23 cellular contexts compared by ENCODE assay signal in genomic region chr13:88235441-88235840, GRCh38.
DNase-seq lines count a peak whose midpoint lies in the region; ATAC-seq, FAIRE-seq and TF ChIP-seq lines count a peak whose summit lies in the region.
"Had no signal": no experiment of that assay in that cellular context is flagged by ENCODE, and none has a peak within 500 bp of the region (broad histone marks: within the 10 kb centered on the region; RNA-seq: fewer than 3 reads in every experiment).

No MANE protein-coding gene starts in this region.

- CTCF ChIA-PET in WTC11 (lab: Charles Lee) (no interaction called here), Caco-2 (lab: Charles Lee) (no interaction called here)

- ATAC-seq in WTC11 (no peak), GM21423 (IDR thresholded peaks at IDR 0.05; ENCODE audit: unreplicated experiment) (no peak)
- ATAC-seq in stimulated activated memory B cell treated with anti-CD40 and anti-IgM and Interleukin-4, amounts not matched to agents 10 μg/mL and 1 μg/mL and 100 μg/mL, for 72 hours = no peak
- ATAC-seq: CD8-positive, alpha-beta T cell had no signal

- BruUV-seq in Caco-2 (replicated peaks; lab: Mats Ljungman, UMichigan) = no TSS peak

- H3K36me3 ChIP-seq in Karpas-422 (ENCODE audit: insufficient read depth, low read length) = no peaks in the 10 kb centered on the region
- no peaks in the 10 kb centered on the region for H3K36me3 ChIP-seq in Caco-2 (ENCODE audit: control insufficient read depth, insufficient read depth, low read length)
- H3K36me3 ChIP-seq: BLaER1 had no signal

- H3K27ac ChIP-seq in Karpas-422 (ENCODE audit: low read length) = no peak overlapping the region
- H3K27ac ChIP-seq: BLaER1, C4-2B, GM23248 had no signal

- no peaks in the 10 kb centered on the region for H4K20me1 ChIP-seq in Karpas-422 (ENCODE audit: insufficient read depth, low read depth, low read length)
- H4K20me1 ChIP-seq: BLaER1 had no signal

- no peak overlapping the region for H3K4me3 Mint-ChIP-seq in WTC11
- no peak overlapping the region for H3K4me3 Mint-ChIP-seq in Caco-2 (ENCODE audit: unreplicated experiment)
- H3K4me3 Mint-ChIP-seq in stimulated activated memory B cell treated with anti-CD40 and anti-IgM and Interleukin-4, amounts not matched to agents 10 μg/mL and 1 μg/mL and 100 μg/mL, for 72 hours = no peak overlapping the region
- H3K4me3 Mint-ChIP-seq: B cell; CD4-positive, CD25-positive, alpha-beta regulatory T cell; CD8-positive, alpha-beta T cell had no signal

- H3K79me2 ChIP-seq in Karpas-422 (ENCODE audit: low read length) = no peaks in the 10 kb centered on the region

- peaks cover 8% of the 10 kb centered on the region for H3K9me3 ChIP-seq in Karpas-422 (ENCODE audit: low read length)
- H3K9me3 ChIP-seq in Caco-2 = no peaks in the 10 kb centered on the region
- H3K9me3 ChIP-seq: BLaER1 had no signal

- POLR2A ChIA-PET in WTC11 (lab: Charles Lee) = no interaction called here
- POLR2A ChIA-PET in Caco-2 (lab: Charles Lee) = no interaction called here

- H3K27ac Mint-ChIP-seq in WTC11 = no peak overlapping the region
- H3K27ac Mint-ChIP-seq in Caco-2 (ENCODE audit: unreplicated experiment) = no peak overlapping the region
- no peak overlapping the region for H3K27ac Mint-ChIP-seq in stimulated activated memory B cell treated with anti-CD40 and anti-IgM and Interleukin-4, amounts not matched to agents 10 μg/mL and 1 μg/mL and 100 μg/mL, for 72 hours
- H3K27ac Mint-ChIP-seq: B cell; CD4-positive, CD25-positive, alpha-beta regulatory T cell; CD8-positive, alpha-beta T cell had no signal

- TF ChIP-seq CTCF in WTC11 (IDR thresholded peaks at IDR 0.05) (no peak), Caco-2 (IDR thresholded peaks at IDR 0.05; ENCODE audit: insufficient read depth in 1 of 2, low read depth in 1 of 2, low read length in 1 of 2, severe bottlenecking in 1 of 2, unreplicated experiment in 1 of 2) (no peak)

- peak; percentile 80 for FAIRE-seq in frontal cortex (lab: Jason Lieb, UNC)
- FAIRE-seq: D721Med, GM12891, GM18507, H1 had no signal

- H2AFZ ChIP-seq in Karpas-422 (ENCODE audit: low read length) = peak overlapping the region; percentile 96; the same call in 1 of the 2 replicates
- H2AFZ ChIP-seq: GM23248 had no signal

- H3K4me3 ChIP-seq in Karpas-422 (ENCODE audit: low read length) (no peak overlapping the region), Caco-2 (ENCODE audit: low read depth, low read length) (no peak overlapping the region)
- H3K4me3 ChIP-seq: BLaER1, GM23248 had no signal

- H3K27me3 ChIP-seq in Karpas-422 (ENCODE audit: low read length) = no peaks in the 10 kb centered on the region
- H3K27me3 ChIP-seq in Caco-2 (replicated peaks; ENCODE audit: control insufficient read depth, insufficient read depth, low read length) = no peaks in the 10 kb centered on the region
- H3K27me3 ChIP-seq: BLaER1 had no signal

- H3K27me3 Mint-ChIP-seq in WTC11 (ENCODE audit: low read depth) (no peaks in the 10 kb centered on the region), Caco-2 (ENCODE audit: insufficient read depth, unreplicated experiment) (no peaks in the 10 kb centered on the region)
- no peaks in the 10 kb centered on the region for H3K27me3 Mint-ChIP-seq in stimulated activated memory B cell treated with anti-CD40 and anti-IgM and Interleukin-4, amounts not matched to agents 10 μg/mL and 1 μg/mL and 100 μg/mL, for 72 hours
- H3K27me3 Mint-ChIP-seq: B cell; CD4-positive, CD25-positive, alpha-beta regulatory T cell had no signal

- H3K9me2 ChIP-seq in Karpas-422 (replicated peaks; ENCODE audit: insufficient read depth, low read length) = no peaks in the 10 kb centered on the region

- no peak overlapping the region for H3K9ac ChIP-seq in Karpas-422 (ENCODE audit: low read length)
- H3K9ac ChIP-seq: BLaER1, GM23248 had no signal

- no peaks in the 10 kb centered on the region; the same call in 1 of the 2 replicates for H3K4me1 ChIP-seq in Karpas-422 (ENCODE audit: low read length)
- no peaks in the 10 kb centered on the region for H3K4me1 ChIP-seq in Caco-2
- H3K4me1 ChIP-seq: BLaER1 had no signal

- peaks cover 5% of the 10 kb centered on the region for H3K9me3 Mint-ChIP-seq in WTC11
- no peaks in the 10 kb centered on the region for H3K9me3 Mint-ChIP-seq in Caco-2 (ENCODE audit: unreplicated experiment)
- H3K9me3 Mint-ChIP-seq in stimulated activated memory B cell treated with anti-CD40 and anti-IgM and Interleukin-4, amounts not matched to agents 10 μg/mL and 1 μg/mL and 100 μg/mL, for 72 hours = no peaks in the 10 kb centered on the region

- no peaks in the 10 kb centered on the region for H3K36me3 Mint-ChIP-seq in WTC11
- no peaks in the 10 kb centered on the region for H3K36me3 Mint-ChIP-seq in Caco-2 (ENCODE audit: insufficient read depth, unreplicated experiment)
- H3K36me3 Mint-ChIP-seq in stimulated activated memory B cell treated with anti-CD40 and anti-IgM and Interleukin-4, amounts not matched to agents 10 μg/mL and 1 μg/mL and 100 μg/mL, for 72 hours = no peaks in the 10 kb centered on the region
- H3K36me3 Mint-ChIP-seq: CD4-positive, CD25-positive, alpha-beta regulatory T cell; CD8-positive, alpha-beta T cell had no signal

- no peak overlapping the region for H3K4me2 ChIP-seq in Karpas-422 (ENCODE audit: low read depth, low read length, poor library complexity, severe bottlenecking)
- H3K4me2 ChIP-seq: BLaER1 had no signal

- H3K4me1 Mint-ChIP-seq in WTC11 (no peaks in the 10 kb centered on the region), Caco-2 (ENCODE audit: low read depth, unreplicated experiment) (no peaks in the 10 kb centered on the region)
- no peaks in the 10 kb centered on the region for H3K4me1 Mint-ChIP-seq in stimulated activated memory B cell treated with anti-CD40 and anti-IgM and Interleukin-4, amounts not matched to agents 10 μg/mL and 1 μg/mL and 100 μg/mL, for 72 hours
- H3K4me1 Mint-ChIP-seq: B cell; CD4-positive, CD25-positive, alpha-beta regulatory T cell had no signal

- intact Hi-C loops in Caco-2 (cut with micrococcal nuclease; ENCODE audit: unreplicated experiment) = no loop called here

- DNase-seq in Karpas-422 = no peak
- DNase-seq in WTC11 (ENCODE audit: low spot score) = no peak
- no peak for DNase-seq in frontal cortex (ENCODE audit: low spot score in 2 of 2)
- no peak for DNase-seq in hypothalamus (lab: John Stamatoyannopoulos, UW)
- DNase-seq in Caco-2 = no peak
- DNase-seq: CD4-positive, CD25-positive, alpha-beta regulatory T cell; CD8-positive, alpha-beta T cell; DMS 273 treated with DMSO at 0.1 percent for 48 hours; DMS79; EL; GF-D8; GM23248; H7; HCEC 1CT had no signal

TF ChIP-seq in WTC11, 78 proteins besides CTCF, POLR2A, EP300 and RAD21:
- TF ChIP-seq ZNF232 (CRISPR knock-in tag; IDR thresholded peaks at IDR 0.05) = no peak
- TF ChIP-seq MYBL2 (CRISPR knock-in tag; IDR thresholded peaks at IDR 0.05) = no peak
- peak; percentile 95; the same call in 1 of the 2 replicates for TF ChIP-seq HMGA2 (CRISPR knock-in tag; IDR thresholded peaks at IDR 0.05)
